ENCODE assay signal across 2 cellular contexts in the genomic region with DNA sequence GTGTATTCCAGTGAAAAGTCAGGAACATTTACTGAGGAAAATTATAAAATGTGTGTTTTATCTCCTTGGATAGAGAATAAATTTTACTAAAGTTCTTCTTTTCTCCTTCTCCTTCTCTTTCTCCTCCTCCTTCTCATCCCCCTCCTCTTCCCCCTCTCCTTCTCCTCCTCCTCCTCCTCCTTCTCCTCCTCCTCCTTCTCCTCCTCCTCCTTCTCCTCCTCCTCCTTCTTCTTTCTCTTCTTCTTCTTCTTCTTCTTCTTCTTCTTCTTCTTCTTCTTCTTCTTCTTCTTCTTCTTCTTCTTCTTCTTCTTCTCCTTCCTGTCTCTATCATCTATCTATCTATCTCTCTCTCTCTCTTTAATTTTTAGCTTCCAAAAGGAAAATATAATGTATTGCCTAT.
TF ChIP-seq lines count a peak whose summit lies in the region.

No MANE protein-coding gene starts in this region.

TF ChIP-seq in HEK293, 187 proteins besides CTCF, POLR2A, EP300 and RAD21:
- TF ChIP-seq, protein P1, sequence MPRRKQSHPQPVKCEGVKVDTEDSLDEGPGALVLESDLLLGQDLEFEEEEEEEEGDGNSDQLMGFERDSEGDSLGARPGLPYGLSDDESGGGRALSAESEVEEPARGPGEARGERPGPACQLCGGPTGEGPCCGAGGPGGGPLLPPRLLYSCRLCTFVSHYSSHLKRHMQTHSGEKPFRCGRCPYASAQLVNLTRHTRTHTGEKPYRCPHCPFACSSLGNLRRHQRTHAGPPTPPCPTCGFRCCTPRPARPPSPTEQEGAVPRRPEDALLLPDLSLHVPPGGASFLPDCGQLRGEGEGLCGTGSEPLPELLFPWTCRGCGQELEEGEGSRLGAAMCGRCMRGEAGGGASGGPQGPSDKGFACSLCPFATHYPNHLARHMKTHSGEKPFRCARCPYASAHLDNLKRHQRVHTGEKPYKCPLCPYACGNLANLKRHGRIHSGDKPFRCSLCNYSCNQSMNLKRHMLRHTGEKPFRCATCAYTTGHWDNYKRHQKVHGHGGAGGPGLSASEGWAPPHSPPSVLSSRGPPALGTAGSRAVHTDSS (tag by site-specific recombination; IDR thresholded peaks at IDR 0.05), result peak; percentile 63; the same call in 1 of the 2 replicates

TF ChIP-seq in K562, 482 proteins besides CTCF, POLR2A, EP300 and RAD21 (continued from another document):
- peak; percentile 90 for TF ChIP-seq PCBP2 (IDR thresholded peaks at IDR 0.05; ENCODE audit: low read depth, low read length, poor library complexity, severe bottlenecking)
- TF ChIP-seq, protein P2, sequence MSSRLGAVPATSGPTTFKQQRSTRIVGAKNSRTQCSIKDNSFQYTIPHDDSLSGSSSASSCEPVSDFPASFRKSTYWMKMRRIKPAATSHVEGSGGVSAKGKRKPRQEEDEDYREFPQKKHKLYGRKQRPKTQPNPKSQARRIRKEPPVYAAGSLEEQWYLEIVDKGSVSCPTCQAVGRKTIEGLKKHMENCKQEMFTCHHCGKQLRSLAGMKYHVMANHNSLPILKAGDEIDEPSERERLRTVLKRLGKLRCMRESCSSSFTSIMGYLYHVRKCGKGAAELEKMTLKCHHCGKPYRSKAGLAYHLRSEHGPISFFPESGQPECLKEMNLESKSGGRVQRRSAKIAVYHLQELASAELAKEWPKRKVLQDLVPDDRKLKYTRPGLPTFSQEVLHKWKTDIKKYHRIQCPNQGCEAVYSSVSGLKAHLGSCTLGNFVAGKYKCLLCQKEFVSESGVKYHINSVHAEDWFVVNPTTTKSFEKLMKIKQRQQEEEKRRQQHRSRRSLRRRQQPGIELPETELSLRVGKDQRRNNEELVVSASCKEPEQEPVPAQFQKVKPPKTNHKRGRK (tag; IDR thresholded peaks at IDR 0.05), result peak; percentile 94
